24 cellular contexts compared by ENCODE assay signal in genomic region chr20:20454367-20454766, GRCh38.
"Had no signal": no experiment of that assay in that cellular context is flagged by ENCODE, and none has a peak within 500 bp of the region (broad histone marks: within the 10 kb centered on the region; RNA-seq: fewer than 3 reads in every experiment).

No MANE protein-coding gene starts in this region.

- H3K27ac ChIP-seq: breast epithelium, esophagus squamous epithelium, gastrocnemius medialis, neutrophil, pancreas, psoas muscle, transverse colon had no signal

- H3K27me3 Mint-ChIP-seq: activated CD4-positive, alpha-beta T cell treated with anti-CD3 and anti-CD28 coated beads, Interleukin-2, amount 10 ng/mL, durations not matched to agents 7 days and 5 days; activated naive CD4-positive, alpha-beta T cell treated with anti-CD3 and anti-CD28 coated beads, Interleukin-2, amount 50 U/mL, for 24 hours; central memory CD8-positive, alpha-beta T cell; effector memory CD8-positive, alpha-beta T cell had no signal

- H3K9me3 ChIP-seq: breast epithelium, esophagus squamous epithelium, gastrocnemius medialis, neutrophil, pancreas, psoas muscle, right atrium auricular region, transverse colon had no signal

- H3K4me3 ChIP-seq: breast epithelium, esophagus squamous epithelium, gastrocnemius medialis, pancreas, psoas muscle, right atrium auricular region, transverse colon had no signal

- FAIRE-seq: astrocyte, colon, islet of Langerhans, pancreas, urothelium cell line had no signal

- H3K4me1 ChIP-seq: breast epithelium had no signal

- H3K36me3 ChIP-seq: breast epithelium, pancreas, transverse colon had no signal

- H3K4me3 Mint-ChIP-seq: activated CD4-positive, alpha-beta T cell treated with anti-CD3 and anti-CD28 coated beads, Interleukin-2, amount 10 ng/mL, durations not matched to agents 7 days and 5 days; activated naive CD4-positive, alpha-beta T cell treated with anti-CD3 and anti-CD28 coated beads, Interleukin-2, amount 50 U/mL, for 24 hours; central memory CD8-positive, alpha-beta T cell; nephron; T-helper 1 cell treated with Interleukin-12 subunit alpha and Interleukin-12 subunit beta and Interleukin-4 antibody, amounts not matched to agents 30 μg/mL and 1 μg/mL, for 36 hours had no signal

- DNase-seq: activated CD4-positive, alpha-beta T cell treated with anti-CD3 and anti-CD28 coated beads, Interleukin-2, amount 10 ng/mL, durations not matched to agents 7 days and 5 days; activated CD8-positive, alpha-beta memory T cell treated with anti-CD3 and anti-CD28 coated beads, Interleukin-2, amount 50 U/mL, for 48 hours; activated gamma-delta T cell treated with Interleukin-2 at 50 U/mL for 16 hours; activated T-cell treated with anti-CD3 and anti-CD28 coated beads, Interleukin-2, amount 50 U/mL, for 72 hours; effector memory CD8-positive, alpha-beta T cell; esophagus squamous epithelium; gastrocnemius medialis; head of caudate nucleus; hypothalamus; pancreas; psoas muscle; stimulated activated CD4-positive, alpha-beta T cell treated with anti-CD3 and anti-CD28 coated beads, Interleukin-1b, Interleukin-23, amount 100 ng/mL, for 48 hours; transverse colon had no signal

- ATAC-seq: activated T-cell treated with anti-CD3 and anti-CD28 coated beads, Interleukin-2, amount 50 U/mL, for 72 hours; effector memory CD8-positive, alpha-beta T cell; gastrocnemius medialis; psoas muscle had no signal

- H3K27ac Mint-ChIP-seq: activated CD4-positive, alpha-beta T cell treated with anti-CD3 and anti-CD28 coated beads, Interleukin-2, amount 10 ng/mL, durations not matched to agents 7 days and 5 days; activated naive CD4-positive, alpha-beta T cell treated with anti-CD3 and anti-CD28 coated beads, Interleukin-2, amount 50 U/mL, for 24 hours; nephron; T-helper 1 cell treated with Interleukin-12 subunit alpha and Interleukin-12 subunit beta and Interleukin-4 antibody, amounts not matched to agents 30 μg/mL and 1 μg/mL, for 36 hours had no signal

- H3K9me3 Mint-ChIP-seq: activated CD4-positive, alpha-beta T cell treated with anti-CD3 and anti-CD28 coated beads, Interleukin-2, amount 10 ng/mL, durations not matched to agents 7 days and 5 days; activated naive CD4-positive, alpha-beta T cell treated with anti-CD3 and anti-CD28 coated beads, Interleukin-2, amount 50 U/mL, for 24 hours; activated T-cell treated with anti-CD3 and anti-CD28 coated beads, Interleukin-2, amount 50 U/mL, for 72 hours; central memory CD8-positive, alpha-beta T cell; effector memory CD8-positive, alpha-beta T cell; nephron; T-helper 1 cell treated with Interleukin-12 subunit alpha and Interleukin-12 subunit beta and Interleukin-4 antibody, amounts not matched to agents 30 μg/mL and 1 μg/mL, for 36 hours had no signal

- H3K27me3 ChIP-seq: breast epithelium, esophagus squamous epithelium, gastrocnemius medialis, neutrophil, pancreas, right atrium auricular region, transverse colon had no signal
